ENCODE assay signal across 16 cellular contexts in the genomic region with DNA sequence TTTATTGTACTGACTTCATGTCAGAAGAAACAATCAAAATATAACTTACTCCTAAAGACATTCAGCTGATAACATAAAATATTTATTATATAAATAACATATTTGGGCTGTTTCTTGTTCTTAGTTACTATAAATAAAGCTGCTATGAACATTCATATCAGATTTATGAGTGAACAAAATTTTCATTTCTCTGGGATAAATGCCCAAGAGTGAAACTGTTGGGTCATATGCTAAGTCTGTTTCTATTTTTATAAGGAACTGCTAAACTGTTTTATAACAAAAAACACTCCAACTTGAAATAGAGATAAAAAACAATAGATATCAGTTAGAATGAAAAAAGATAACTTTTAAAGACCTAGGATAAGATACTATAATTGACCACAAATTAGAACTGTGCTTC. TPM values are rescaled to one million over a fixed set of nuclear protein-coding genes. Genes with fewer than 3 reads are reported as not detected.
"Had no signal": no experiment of that assay in that cellular context is flagged by ENCODE, and none has a peak within 500 bp of the region (broad histone marks: within the 10 kb centered on the region; RNA-seq: fewer than 3 reads in every experiment).

No MANE protein-coding gene starts in this region.

- H3K27me3 ChIP-seq: ovary, stomach, transverse colon had no signal

- H3K36me3 ChIP-seq: ovary, transverse colon had no signal

- H3K4me1 Mint-ChIP-seq: activated CD4-positive, alpha-beta T cell treated with anti-CD3 and anti-CD28 coated beads, Interleukin-2, amount 10 ng/mL, durations not matched to agents 7 days and 5 days; neural crest cell had no signal

- DNase-seq: activated CD4-positive, alpha-beta T cell treated with anti-CD3 and anti-CD28 coated beads, Interleukin-2, amount 10 ng/mL, durations not matched to agents 7 days and 5 days; activated CD4-positive, CD25-positive, alpha-beta regulatory T cell; activated naive CD4-positive, alpha-beta T cell treated with anti-CD3 and anti-CD28 coated beads, Interleukin-2, amount 50 U/mL, for 16 hours; amygdala; cerebellar nuclear complex; ovary; SIG-M5; stimulated activated CD4-positive, alpha-beta T cell treated with anti-CD3 and anti-CD28 coated beads, Interleukin-15, amount 100 ng/mL, for 24 hours; stimulated activated CD4-positive, alpha-beta T cell treated with anti-CD3 and anti-CD28 coated beads, Interleukin-4, amount 100 ng/mL, for 24 hours; stomach; T-helper 17 cell; transverse colon had no signal

- H3K27me3 Mint-ChIP-seq: activated CD4-positive, alpha-beta T cell treated with anti-CD3 and anti-CD28 coated beads, Interleukin-2, amount 10 ng/mL, durations not matched to agents 7 days and 5 days; memory B cell; T-helper 17 cell had no signal

- H3K27ac ChIP-seq: ovary had no signal

- H3K4me3 Mint-ChIP-seq: activated CD4-positive, alpha-beta T cell treated with anti-CD3 and anti-CD28 coated beads, Interleukin-2, amount 10 ng/mL, durations not matched to agents 7 days and 5 days; memory B cell; neural crest cell; T-helper 17 cell had no signal

- H3K9me3 ChIP-seq: ovary, stomach, transverse colon had no signal

- H3K4me3 ChIP-seq: ovary, stomach, transverse colon had no signal

- H3K4me1 ChIP-seq: stomach, transverse colon had no signal

- H3K27ac Mint-ChIP-seq: activated CD4-positive, alpha-beta T cell treated with anti-CD3 and anti-CD28 coated beads, Interleukin-2, amount 10 ng/mL, durations not matched to agents 7 days and 5 days; T-helper 17 cell had no signal

- ATAC-seq: left lobe of liver, T-helper 17 cell had no signal

RNA-seq across cellular contexts. Expression of a gene that starts 26.5 kb away (rescaled TPM):
- total RNA-seq: activated CD4-positive, alpha-beta T cell treated with anti-CD3 and anti-CD28 coated beads, Interleukin-2, amount 10 ng/mL, durations not matched to agents 7 days and 5 days had no signal
- polyA plus RNA-seq: fibroblast of lung had no signal
